1 cellular context compared by ENCODE assay signal in genomic region chr3:184336484-184337230, GRCh38.
TF ChIP-seq lines count a peak whose summit lies in the region.

No MANE protein-coding gene starts in this region.

TF ChIP-seq in endothelial cell of umbilical vein, 7 proteins besides CTCF, POLR2A, EP300 and RAD21 (continued from another document):
- TF ChIP-seq JUN (IDR thresholded peaks at IDR 0.05; ENCODE audit: borderline replicate concordance, insufficient read depth, insufficient read length, low read depth) (no peak), FOS (IDR thresholded peaks at IDR 0.05; ENCODE audit: borderline replicate concordance, insufficient read depth, low read length) (no peak), MAX (IDR thresholded peaks at IDR 0.05; ENCODE audit: insufficient read depth, insufficient read length) (no peak)
